8 cellular contexts compared by ENCODE assay signal in the genomic region with DNA sequence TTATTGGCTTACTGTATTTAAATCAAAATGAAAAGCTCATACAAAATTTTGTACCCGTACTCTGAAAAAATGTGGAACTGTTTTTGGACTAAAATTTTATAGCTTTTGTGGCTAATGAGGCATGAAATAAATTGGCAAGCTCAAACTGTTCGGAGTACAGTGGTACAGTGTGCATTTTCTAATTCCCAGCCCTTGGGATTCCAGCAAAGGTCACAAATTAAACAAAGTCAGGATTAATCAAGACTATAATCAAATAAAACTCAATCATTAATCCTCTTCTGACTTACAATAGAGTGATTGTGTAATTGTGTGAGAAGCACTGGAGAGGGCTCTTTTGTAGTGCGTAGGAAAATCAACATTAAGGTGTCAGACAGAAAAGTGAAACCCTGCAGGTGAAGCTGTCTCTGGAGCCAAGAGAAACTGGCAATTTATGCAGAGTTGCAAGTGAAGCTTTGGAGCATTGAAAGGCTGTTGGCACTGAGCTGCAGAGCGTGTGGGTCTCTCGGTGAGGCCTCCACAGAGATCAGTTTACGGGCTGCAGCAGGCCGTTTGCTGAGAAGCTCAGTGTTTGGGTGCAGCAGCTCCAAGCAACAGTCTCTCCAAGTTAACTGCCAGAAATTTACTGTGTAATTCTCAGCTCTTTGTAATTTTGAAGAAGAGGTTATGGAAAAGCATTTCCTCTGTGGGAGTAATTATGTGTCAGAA.
DNase-seq lines count a peak whose midpoint lies in the region; ATAC-seq, FAIRE-seq and TF ChIP-seq lines count a peak whose summit lies in the region.

No MANE protein-coding gene starts in this region.

- H3K27me3 ChIP-seq in uterus = no peaks in the 10 kb centered on the region
- no peaks in the 10 kb centered on the region for H3K27me3 ChIP-seq in BE2C

- H3K9me3 ChIP-seq in uterus (peaks cover 0 to 9% of the 10 kb centered on the region in 2 donors), BE2C (no peaks in the 10 kb centered on the region)

- DNase-seq in AG09309 (ENCODE audit: low read depth) = peak; percentile 21
- DNase-seq in NCI-H128 (lab: John Stamatoyannopoulos, UW; ENCODE audit: unreplicated experiment) = peak; percentile 77
- DNase-seq in astrocyte of the hippocampus (ENCODE audit: low read depth, low spot score) = peak; percentile 70
- DNase-seq in uterus = peak in 1 of 2 donors; percentile 28
- no peak for DNase-seq in UCSD-AML1 (lab: John Stamatoyannopoulos, UW; ENCODE audit: unreplicated experiment)
- DNase-seq in BE2C = no peak

- no peak for ATAC-seq in GM21717 (IDR thresholded peaks at IDR 0.05; ENCODE audit: unreplicated experiment)

- FAIRE-seq in islet of Langerhans (lab: Jason Lieb, UNC) = peak; percentile 53

- no peak for TF ChIP-seq CTCF in AG09309 (IDR thresholded peaks at IDR 0.05; ENCODE audit: control insufficient read depth, insufficient read depth, low read depth, low read length, missing control alignments)
- TF ChIP-seq CTCF in uterus (IDR thresholded peaks at IDR 0.05) = no peak
- TF ChIP-seq CTCF in BE2C (IDR thresholded peaks at IDR 0.05; ENCODE audit: low read depth, low read length) = no peak

- H3K27ac ChIP-seq in uterus = peak overlapping the region; percentile 53 to 61

- TF ChIP-seq POLR2A in uterus (IDR thresholded peaks at IDR 0.05) = no peak

- intact Hi-C loops in uterus (cut with DNase I; ENCODE audit: low total_unique reads) = no loop called here

- H3K4me1 ChIP-seq in uterus (peaks cover 6 to 17% of the 10 kb centered on the region in 2 donors), BE2C (no peaks in the 10 kb centered on the region; the same call in 1 of the 2 replicates)

- H3K36me3 ChIP-seq in uterus (no peaks in the 10 kb centered on the region), BE2C (no peaks in the 10 kb centered on the region)

- H3K4me3 ChIP-seq in AG09309 (ENCODE audit: control insufficient read depth, low read depth, low read length) (no peak overlapping the region), uterus (no peak overlapping the region), BE2C (ENCODE audit: low read depth, low read length) (no peak overlapping the region)

Comparison
In these comparisons a context has a peak if more than half of its experiments do, and no peak if none do; other contexts are left out.
1. DNase-seq: peak in AG09309 (single experiment), NCI-H128 (single experiment) and astrocyte of the hippocampus (single experiment); none in UCSD-AML1 (single experiment) and BE2C (single experiment).